In genomic region chr2:72144746-72145657, GRCh38 we compare ENCODE assay signal across 8 cellular contexts. TPM values are rescaled to one million over a fixed set of nuclear protein-coding genes. Genes with fewer than 3 reads are reported as not detected.
DNase-seq lines count a peak whose midpoint lies in the region; ATAC-seq, FAIRE-seq and TF ChIP-seq lines count a peak whose summit lies in the region.

No MANE protein-coding gene starts in this region.

- H4K20me1 ChIP-seq in H1 (replicated peaks in 1 of 2; ENCODE audit: control insufficient read depth in 1 of 2, insufficient read depth in 2 of 2, low read length in 2 of 2): peaks cover 4 to 12% of the 10 kb centered on the region in 2 experiments

- no peak overlapping the region for H4K8ac ChIP-seq in H1 (ENCODE audit: extremely low read depth, insufficient read depth, low read length)

- H2AK5ac ChIP-seq in H1 (ENCODE audit: low read depth, low read length): no peak overlapping the region

- H3K27me3 ChIP-seq in RWPE2 (ENCODE audit: insufficient read depth, poor library complexity, severe bottlenecking) (peaks cover 31% of the 10 kb centered on the region), H1 (replicated peaks in 1 of 4; ENCODE audit: control insufficient read depth in 3 of 4, extremely low read depth in 1 of 4, insufficient read depth in 3 of 4, low read length in 3 of 4) (peaks cover 59 to 94% (median 86%) of the 10 kb centered on the region in 4 experiments)

- no peaks in the 10 kb centered on the region for H3K79me2 ChIP-seq in H1 (ENCODE audit: control insufficient read depth in 1 of 2, insufficient read depth in 2 of 2, low read length in 2 of 2)

- no peak overlapping the region for H2BK12ac ChIP-seq in H1 (ENCODE audit: low read depth, low read length)

- H3K23me2 ChIP-seq in H1 (ENCODE audit: low read depth, low read length): peaks cover 29% of the 10 kb centered on the region; the same call in 1 of the 2 replicates

- H2BK20ac ChIP-seq in H1 (ENCODE audit: low read length): no peak overlapping the region

- peaks cover 27% of the 10 kb centered on the region for H3K4me1 Mint-ChIP-seq in activated CD4-positive, alpha-beta T cell treated with anti-CD3 and anti-CD28 coated beads, Interleukin-2, amount 10 ng/mL, durations not matched to agents 7 days and 5 days

- H3K9me3 ChIP-seq in RWPE2 (ENCODE audit: severe bottlenecking) (no peaks in the 10 kb centered on the region), H1 (ENCODE audit: insufficient read depth in 2 of 2, low read depth in 1 of 2, low read length in 1 of 2) (no peaks in the 10 kb centered on the region; a peak in 1 of 4 replicates)

- H3K14ac ChIP-seq in H1 (ENCODE audit: insufficient read length): no peak overlapping the region

- no peak overlapping the region for H2AFZ ChIP-seq in H1 (ENCODE audit: low read length)

- H3K27ac ChIP-seq in RWPE2 (ENCODE audit: poor library complexity, severe bottlenecking) (peak overlapping the region; percentile 64), H1 (ENCODE audit: low read depth, low read length) (no peak overlapping the region)

- no peak for DNase-seq in activated CD4-positive, alpha-beta T cell treated with anti-CD3 and anti-CD28 coated beads, Interleukin-2, amount 10 ng/mL, durations not matched to agents 7 days and 5 days
- DNase-seq in activated CD4-positive, alpha-beta T cell treated with anti-CD3 and anti-CD28 coated beads, Interleukin-2, amount 50 U/mL, for 4 hours: no peak
- DNase-seq in RWPE2 (ENCODE audit: low spot score) (peak; percentile 84), H1 (ENCODE audit: low read depth in 1 of 2, low spot score in 2 of 2) (peak in 1 of 2 experiments; percentile 92), myocyte (ENCODE audit: low read depth) (peak; percentile 15)

- no peak overlapping the region for H2BK15ac ChIP-seq in H1 (ENCODE audit: low read length)

- H3K23ac ChIP-seq in H1 (ENCODE audit: insufficient read length): no peak overlapping the region

- TF ChIP-seq EP300 in H1 (IDR thresholded peaks at IDR 0.05; ENCODE audit: borderline replicate concordance in 1 of 2, low read depth in 2 of 2, low read length in 2 of 2): no peak

- no peaks in the 10 kb centered on the region for H3K79me1 ChIP-seq in H1 (ENCODE audit: low read depth, low read length)

- no peak for TF ChIP-seq RAD21 in H1 (IDR thresholded peaks at IDR 0.05 in 1 of 2, conservative IDR thresholded peaks at IDR 0.05 in 1 of 2; ENCODE audit: low read depth in 2 of 2, low read length in 2 of 2)

- TF ChIP-seq CTCF in RWPE2 (IDR thresholded peaks at IDR 0.05; ENCODE audit: poor library complexity, severe bottlenecking) (peak; percentile 4), H1 (IDR thresholded peaks at IDR 0.05; ENCODE audit: control extremely low read depth in 1 of 3, insufficient read depth in 1 of 3, low read depth in 1 of 3, low read length in 3 of 3) (no peak)

- H3K4ac ChIP-seq in H1 (replicated peaks; ENCODE audit: insufficient read length, low read depth, low read length): no peak overlapping the region

- H3K27ac Mint-ChIP-seq in activated CD4-positive, alpha-beta T cell treated with anti-CD3 and anti-CD28 coated beads, Interleukin-2, amount 10 ng/mL, durations not matched to agents 7 days and 5 days: no peak overlapping the region

- POLR2A ChIA-PET in activated CD4-positive, alpha-beta T cell treated with anti-CD3 and anti-CD28 coated beads, Interleukin-2, amount 10 ng/mL, durations not matched to agents 7 days and 5 days (lab: Charles Lee): no interaction called here
- POLR2A ChIA-PET in H1 (lab: Charles Lee; ENCODE audit: partially characterized antibody): interaction anchor here (1.1 kb wide), 1 partner anchor 81 kb away, joined by 3 read pairs; no protein-coding TSS in a partner anchor

- H3K36me3 ChIP-seq in RWPE2 (ENCODE audit: low read depth) (no peaks in the 10 kb centered on the region), H1 (ENCODE audit: control insufficient read depth in 2 of 4, insufficient read depth in 4 of 4, low read length in 3 of 4) (no peaks in the 10 kb centered on the region)

- no peak overlapping the region for H4K91ac ChIP-seq in H1 (replicated peaks; ENCODE audit: insufficient read length, low read length)

- no peak overlapping the region for H3K56ac ChIP-seq in H1 (replicated peaks; ENCODE audit: insufficient read length, low read depth, low read length)

- no peak overlapping the region for H4K5ac ChIP-seq in H1 (ENCODE audit: insufficient read length, low read depth, low read length)

- TF ChIP-seq POLR2A in H1 (IDR thresholded peaks at IDR 0.05; ENCODE audit: control extremely low read depth in 1 of 2, low read depth in 2 of 2, low read length in 2 of 2): no peak

- H3K4me3 ChIP-seq in RWPE2 (ENCODE audit: severe bottlenecking): peak overlapping the region; percentile 62
- peak overlapping the region; percentile 34 to 68 (median 60) for H3K4me3 ChIP-seq in H1 (ENCODE audit: extremely low read depth in 1 of 4, insufficient read depth in 2 of 4, low read depth in 3 of 4, low read length in 4 of 4)

- peak overlapping the region; percentile 47 for H3K4me3 Mint-ChIP-seq in activated CD4-positive, alpha-beta T cell treated with anti-CD3 and anti-CD28 coated beads, Interleukin-2, amount 10 ng/mL, durations not matched to agents 7 days and 5 days

- H3K36me3 Mint-ChIP-seq in activated CD4-positive, alpha-beta T cell treated with anti-CD3 and anti-CD28 coated beads, Interleukin-2, amount 10 ng/mL, durations not matched to agents 7 days and 5 days (ENCODE audit: low read depth): peaks cover 7% of the 10 kb centered on the region

- no peak for FAIRE-seq in H1 (lab: Jason Lieb, UNC)

- no peak overlapping the region for H2BK5ac ChIP-seq in H1 (ENCODE audit: low read depth, low read length)

- H3K9me3 Mint-ChIP-seq in activated CD4-positive, alpha-beta T cell treated with anti-CD3 and anti-CD28 coated beads, Interleukin-2, amount 10 ng/mL, durations not matched to agents 7 days and 5 days: no peaks in the 10 kb centered on the region

- H2BK120ac ChIP-seq in H1 (replicated peaks; ENCODE audit: low read depth, low read length): no peak overlapping the region

- WGBS in H1 (ENCODE audit: extremely low coverage in 1 of 2, insufficient coverage in 1 of 2, insufficient read length in 1 of 2, insufficient replicate concordance in 2 of 2, low coverage in 1 of 2, low lambda C conversion rate in 2 of 2, missing lambda C conversion rate in 1 of 2), 2 experiments: 1% methylated on average over 46 of the region's 81 CpGs; no CpG with 5 or more reads in 1 of the 2 experiments

- CTCF ChIA-PET in activated CD4-positive, alpha-beta T cell treated with anti-CD3 and anti-CD28 coated beads, Interleukin-2, amount 10 ng/mL, durations not matched to agents 7 days and 5 days (lab: Charles Lee): no interaction called here
- CTCF ChIA-PET in H1 (lab: Charles Lee; ENCODE audit: partially characterized antibody): interaction anchor here (0.6 to 0.7 kb wide), 2 partner anchors 321 to 775 kb away, joined by 3 read pairs; no protein-coding TSS in a partner anchor

- peaks cover 60% of the 10 kb centered on the region for H3K27me3 Mint-ChIP-seq in activated CD4-positive, alpha-beta T cell treated with anti-CD3 and anti-CD28 coated beads, Interleukin-2, amount 10 ng/mL, durations not matched to agents 7 days and 5 days

- H3K9ac ChIP-seq in H1 (replicated peaks in 1 of 4; ENCODE audit: extremely low read depth in 1 of 4, low read depth in 3 of 4, low read length in 3 of 4): no peak overlapping the region

- H3K4me1 ChIP-seq in RWPE2 (ENCODE audit: insufficient read depth, poor library complexity, severe bottlenecking) (peaks cover 6% of the 10 kb centered on the region), H1 (replicated peaks in 1 of 4; ENCODE audit: control insufficient read depth in 3 of 4, insufficient read depth in 4 of 4, low read length in 3 of 4) (peaks cover 7 to 45% (median 26%) of the 10 kb centered on the region in 4 experiments)

- ATAC-seq in RWPE2 (ENCODE audit: low read depth) (peak; percentile 64), HG03025 (IDR thresholded peaks at IDR 0.05; ENCODE audit: low FRiP score, unreplicated experiment) (no peak), GM21723 (IDR thresholded peaks at IDR 0.05; ENCODE audit: unreplicated experiment) (no peak), GM19397 (IDR thresholded peaks at IDR 0.05; ENCODE audit: unreplicated experiment) (no peak)

- peak overlapping the region; percentile 62 to 95 for H3K4me2 ChIP-seq in H1 (ENCODE audit: insufficient read depth in 1 of 2, low read depth in 2 of 2, low read length in 2 of 2)

- H3K18ac ChIP-seq in H1 (ENCODE audit: extremely low read depth, low read length): no peak overlapping the region

TF ChIP-seq in H1, 55 proteins besides CTCF, POLR2A, EP300 and RAD21 (continues in another document):
- TF ChIP-seq MAX (IDR thresholded peaks at IDR 0.05) (peak; percentile 52; the same call in 1 of the 2 replicates), E2F6 (IDR thresholded peaks at IDR 0.05) (peak; percentile 66), BCL11A (IDR thresholded peaks at IDR 0.05; ENCODE audit: low read depth in 2 of 2, low read length in 2 of 2) (no peak), BACH1 (IDR thresholded peaks at IDR 0.05; ENCODE audit: low read length) (0 out of 2 replicates have a peak, but pooled peaks have one; percentile 9), CREB1 (IDR thresholded peaks at IDR 0.05) (peak; percentile 86), KDM1A (IDR thresholded peaks at IDR 0.05; ENCODE audit: borderline replicate concordance, low read length) (peak; percentile 61), KDM4A (IDR thresholded peaks at IDR 0.05; ENCODE audit: low read depth, low read length, severe bottlenecking) (peak; percentile 90)

RNA-seq across cellular contexts. Expression of gene CYP26B1, which starts 2.7 kb away (rescaled TPM):
- not detected for total RNA-seq in activated CD4-positive, alpha-beta T cell treated with anti-CD3 and anti-CD28 coated beads, Interleukin-2, amount 10 ng/mL, durations not matched to agents 7 days and 5 days
- 0.36 and 0.69 TPM in 2 replicates for total RNA-seq in H1 (2021; fragmentation: NEBNext Ultra II Directional; extraction: Animal tissue kit (Norgen Biotek cat#: 25700))
- polyA plus RNA-seq in H1 (2011; rRNA removed): 0.06 and 0.19 TPM in 2 replicates
- 0.34 TPM for polyA plus RNA-seq in H1 (2011; cell fraction: cytosol; rRNA removed)
- 0.53 TPM for polyA plus RNA-seq in H1 (2011; cell fraction: nucleus; rRNA removed)
- 0.08 to 0.77 TPM (median 0.23 TPM) in 4 replicates for polyA plus RNA-seq in H1 (2012, experiment 1 of 2)
- polyA plus RNA-seq in H1 (2012, experiment 2 of 2): 0.08 TPM
- 0.12 TPM for polyA plus RNA-seq in H1 (2013, experiment 1 of 2)
- 0.09 TPM for polyA plus RNA-seq in H1 (2013, experiment 2 of 2)
- 0.13 and 0.24 TPM in 2 replicates for polyA minus RNA-seq in H1 (2011; rRNA and poly(A)+ RNA removed)
- polyA minus RNA-seq in H1 (2011; cell fraction: cytosol; rRNA and poly(A)+ RNA removed): not detected
- 0.10 TPM for polyA minus RNA-seq in H1 (2011; cell fraction: nucleus; rRNA and poly(A)+ RNA removed)
- total RNA-seq in myocyte: 0.10 and 0.19 TPM in 2 replicates
- 0.29 TPM for polyA plus RNA-seq in myocyte (2012)

Comparison
In these comparisons a context has a peak if more than half of its experiments do, and no peak if none do; other contexts are left out.
1. DNase-seq: peak in RWPE2 (single experiment) and myocyte (single experiment); none in activated CD4-positive, alpha-beta T cell treated with anti-CD3 and anti-CD28 coated beads, Interleukin-2, amount 10 ng/mL, durations not matched to agents 7 days and 5 days (single experiment) and activated CD4-positive, alpha-beta T cell treated with anti-CD3 and anti-CD28 coated beads, Interleukin-2, amount 50 U/mL, for 4 hours (0 of 2).